In genomic region chr12:45543887-45544286, GRCh38 we compare ENCODE assay signal across 8 cellular contexts.
DNase-seq lines count a peak whose midpoint lies in the region; ATAC-seq, FAIRE-seq and TF ChIP-seq lines count a peak whose summit lies in the region.

No MANE protein-coding gene starts in this region.

- H3K36me3 Mint-ChIP-seq in T-helper 2 cell treated with Interferon-gamma antibody and Interleukin-4, amounts not matched to agents 5 μg/mL and 100 μg/mL, for 36 hours (ENCODE audit: low read depth) = no peaks in the 10 kb centered on the region

- peak; percentile 90 for FAIRE-seq in GM12892 (lab: Jason Lieb, UNC)

- ATAC-seq in HG02763 (IDR thresholded peaks at IDR 0.05; ENCODE audit: unreplicated experiment) = peak; percentile 90

- no peak for TF ChIP-seq POLR2A in GM12892 (IDR thresholded peaks at IDR 0.05; ENCODE audit: low read depth, low read length)

- H3K4me1 Mint-ChIP-seq in T-helper 2 cell treated with Interferon-gamma antibody and Interleukin-4, amounts not matched to agents 5 μg/mL and 100 μg/mL, for 36 hours (ENCODE audit: low read depth) = peaks cover 4% of the 10 kb centered on the region

- DNase-seq in AG08396 (ENCODE audit: low spot score) (peak; percentile 81), GM12892 (ENCODE audit: insufficient read length) (peak; percentile 33), NCI-H1105 treated with DMSO at 0.1 percent for 48 hours (lab: John Stamatoyannopoulos, UW) (peak; percentile 86), cerebellar cortex (ENCODE audit: low spot score) (peak; percentile 51), left kidney (ENCODE audit: low read depth, low spot score) (peak; percentile 85)
- peak; percentile 43 for DNase-seq in T-helper 2 cell treated with Interferon-gamma antibody and Interleukin-4, amounts not matched to agents 5 μg/mL and 100 μg/mL, for 36 hours (ENCODE audit: low spot score)
- peak; percentile 26 for DNase-seq in stimulated activated CD8-positive, alpha-beta memory T cell treated with anti-CD3 and anti-CD28 coated beads, Interleukin-12 subunit alpha, Interleukin-12 subunit beta, amount 100 ng/mL, for 1 hour (ENCODE audit: low read depth)

- no peak overlapping the region for H3K4me3 Mint-ChIP-seq in T-helper 2 cell treated with Interferon-gamma antibody and Interleukin-4, amounts not matched to agents 5 μg/mL and 100 μg/mL, for 36 hours

- peaks cover 40% of the 10 kb centered on the region for H3K27me3 Mint-ChIP-seq in T-helper 2 cell treated with Interferon-gamma antibody and Interleukin-4, amounts not matched to agents 5 μg/mL and 100 μg/mL, for 36 hours (ENCODE audit: low read depth)

- no peaks in the 10 kb centered on the region for H3K9me3 Mint-ChIP-seq in T-helper 2 cell treated with Interferon-gamma antibody and Interleukin-4, amounts not matched to agents 5 μg/mL and 100 μg/mL, for 36 hours

- no peak overlapping the region for H3K27ac Mint-ChIP-seq in T-helper 2 cell treated with Interferon-gamma antibody and Interleukin-4, amounts not matched to agents 5 μg/mL and 100 μg/mL, for 36 hours

Comparison
In these comparisons a context has a peak if more than half of its experiments do, and no peak if none do; other contexts are left out.
1. Peak in every context shown above with its lines: DNase-seq and ATAC-seq.
2. DNase-seq: peak in every context shown above with its lines; median percentile 86 in NCI-H1105 treated with DMSO at 0.1 percent for 48 hours; 85 in left kidney; 81 in AG08396; 51 in cerebellar cortex; 43 in T-helper 2 cell treated with Interferon-gamma antibody and Interleukin-4, amounts not matched to agents 5 μg/mL and 100 μg/mL, for 36 hours; 33 in GM12892; 26 in stimulated activated CD8-positive, alpha-beta memory T cell treated with anti-CD3 and anti-CD28 coated beads, Interleukin-12 subunit alpha, Interleukin-12 subunit beta, amount 100 ng/mL, for 1 hour.